Comparison of ENCODE assay signal across 8 cellular contexts in the genomic region with DNA sequence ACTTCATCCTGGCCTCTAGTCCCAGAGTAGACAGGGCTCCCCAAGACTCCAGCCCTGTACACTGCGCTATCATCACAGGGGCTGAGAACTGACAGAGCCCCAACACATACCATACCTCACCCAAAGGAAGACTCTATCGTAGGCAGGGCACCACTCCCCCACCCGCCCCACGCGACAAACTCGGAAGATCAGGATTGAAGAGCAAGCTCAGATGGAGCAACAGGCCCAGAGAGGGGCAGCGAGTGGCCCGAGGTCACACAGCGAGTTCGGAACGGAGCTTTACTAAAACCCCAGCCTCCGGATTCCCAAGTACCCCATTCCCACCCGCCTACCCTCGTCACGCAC. TPM values are rescaled to one million over a fixed set of nuclear protein-coding genes. Genes with fewer than 3 reads are reported as not detected.
A peak's percentile ranks its signal among the peaks of the same experiment; 100 is the strongest.
DNase-seq lines count a peak whose midpoint lies in the region; ATAC-seq, FAIRE-seq and TF ChIP-seq lines count a peak whose summit lies in the region.

No MANE protein-coding gene starts in this region.

- no peak for TF ChIP-seq CTCF in astrocyte of the cerebellum (IDR thresholded peaks at IDR 0.05; ENCODE audit: low read depth, low read length, missing control alignments)
- no peak for TF ChIP-seq CTCF in left lung (IDR thresholded peaks at IDR 0.05)
- TF ChIP-seq CTCF in testis (IDR thresholded peaks at IDR 0.05) = no peak

- H3K4me3 ChIP-seq in HUES64 (ENCODE audit: low read length) = peak overlapping the region; percentile 96
- peak overlapping the region; percentile 59 for H3K4me3 ChIP-seq in astrocyte of the cerebellum (ENCODE audit: low read depth, low read length)
- peak overlapping the region; percentile 74 to 83 for H3K4me3 ChIP-seq in left lung
- peak overlapping the region; percentile 74 to 90 for H3K4me3 ChIP-seq in testis

- no peaks in the 10 kb centered on the region for H3K9me3 ChIP-seq in ES-I3 (ENCODE audit: control insufficient read depth, insufficient read depth, low read length)
- H3K9me3 ChIP-seq in HUES64 (ENCODE audit: insufficient read depth, low read depth, low read length) = no peaks in the 10 kb centered on the region
- no peaks in the 10 kb centered on the region for H3K9me3 ChIP-seq in left lung
- no peaks in the 10 kb centered on the region for H3K9me3 ChIP-seq in testis

- H3K36me3 ChIP-seq in ES-I3 (ENCODE audit: insufficient read depth, low read length) = no peaks in the 10 kb centered on the region
- peaks cover 4% of the 10 kb centered on the region; the same call in 1 of the 2 replicates for H3K36me3 ChIP-seq in HUES64 (ENCODE audit: insufficient read depth, low read length)
- H3K36me3 ChIP-seq in left lung = peaks cover 0 to 21% of the 10 kb centered on the region in 2 donors
- H3K36me3 ChIP-seq in testis (ENCODE audit: low read depth, missing control alignments) = no peaks in the 10 kb centered on the region

- intact Hi-C loops in left lung (cut with DNase I) (no loop called here), testis (cut with DNase I; ENCODE audit: low total_unique reads) (no loop called here)

- peak overlapping the region; percentile 81 for H3K9ac ChIP-seq in ES-I3 (ENCODE audit: low read depth, low read length)
- H3K9ac ChIP-seq in HUES64 (ENCODE audit: low read depth, low read length) = peak overlapping the region; percentile 85

- TF ChIP-seq POLR2A in testis (IDR thresholded peaks at IDR 0.05) = no peak

- H3K4me1 ChIP-seq in ES-I3 (ENCODE audit: insufficient read depth, low read length) (no peaks in the 10 kb centered on the region; the same call in 1 of the 2 replicates), HUES64 (ENCODE audit: insufficient read depth, low read length) (peaks cover 4% of the 10 kb centered on the region; the same call in 1 of the 2 replicates), left lung (peaks cover 4 to 43% of the 10 kb centered on the region in 2 donors), testis (peaks cover 17% of the 10 kb centered on the region)

- in situ Hi-C loops in astrocyte of the cerebellum (cut with HindIII; ENCODE audit: low sequenced_read_pairs) = no loop called here

- DNase-seq in astrocyte of the cerebellum (ENCODE audit: low read depth) (no peak), left lung (peak in 1 of 2 donors; percentile 81), testis (peak; percentile 23), retina (no peak), NCI-H2081 treated with DMSO at 0.1 percent for 48 hours (lab: John Stamatoyannopoulos, UW) (no peak), GM19239 (ENCODE audit: insufficient read length, low spot score) (no peak)

- no peaks in the 10 kb centered on the region for H3K27me3 ChIP-seq in HUES64 (ENCODE audit: insufficient read depth, low read length)
- H3K27me3 ChIP-seq in left lung = no peaks in the 10 kb centered on the region
- H3K27me3 ChIP-seq in testis = no peaks in the 10 kb centered on the region

- ATAC-seq in left lung = peak; percentile 43

- 7% methylated on average over 15 of the region's 15 CpGs for WGBS in HUES64
- WGBS in testis, 2 donors = 4 to 7% methylated on average over 15 of the region's 15 CpGs

- no peak for FAIRE-seq in GM19239 (lab: Jason Lieb, UNC)

- 0 out of 2 replicates have a peak overlapping the region, but pooled peaks have one; percentile 35 for H3K27ac ChIP-seq in HUES64 (ENCODE audit: low read depth, low read length)
- peak overlapping the region; percentile 76 to 79 for H3K27ac ChIP-seq in left lung
- peak overlapping the region; percentile 56 to 62 for H3K27ac ChIP-seq in testis

RNA-seq across cellular contexts. Expression of gene INPP5B, which starts 15.7 kb away (rescaled TPM):
- 11.1 TPM for polyA plus RNA-seq in HUES64 (2013, experiment 1 of 2)
- polyA plus RNA-seq in HUES64 (2013, experiment 2 of 2) = 12.6 TPM
- 10 to 100 TPM; 27.4 to 33.1 TPM for total RNA-seq in left lung
- total RNA-seq in testis = 10 to 100 TPM; 24.1 to 31.6 TPM
- 15.3 TPM for polyA plus RNA-seq in testis (ENCODE audit: insufficient read depth, low read depth, low replicate concordance)

RNA-seq across cellular contexts. Expression of gene SF3A3, which starts 58.7 kb away (rescaled TPM):
- polyA plus RNA-seq in HUES64 (2013, experiment 1 of 2) = 123 TPM
- polyA plus RNA-seq in HUES64 (2013, experiment 2 of 2) = 106 TPM
- total RNA-seq in left lung (10 to 100 TPM; 37.1 to 47.1 TPM), testis (10 to 100 TPM; 59.3 to 74.6 TPM)
- 87.5 TPM for polyA plus RNA-seq in testis (ENCODE audit: insufficient read depth, low read depth, low replicate concordance)
